Comparison of ENCODE assay signal across 8 cellular contexts in the genomic region with DNA sequence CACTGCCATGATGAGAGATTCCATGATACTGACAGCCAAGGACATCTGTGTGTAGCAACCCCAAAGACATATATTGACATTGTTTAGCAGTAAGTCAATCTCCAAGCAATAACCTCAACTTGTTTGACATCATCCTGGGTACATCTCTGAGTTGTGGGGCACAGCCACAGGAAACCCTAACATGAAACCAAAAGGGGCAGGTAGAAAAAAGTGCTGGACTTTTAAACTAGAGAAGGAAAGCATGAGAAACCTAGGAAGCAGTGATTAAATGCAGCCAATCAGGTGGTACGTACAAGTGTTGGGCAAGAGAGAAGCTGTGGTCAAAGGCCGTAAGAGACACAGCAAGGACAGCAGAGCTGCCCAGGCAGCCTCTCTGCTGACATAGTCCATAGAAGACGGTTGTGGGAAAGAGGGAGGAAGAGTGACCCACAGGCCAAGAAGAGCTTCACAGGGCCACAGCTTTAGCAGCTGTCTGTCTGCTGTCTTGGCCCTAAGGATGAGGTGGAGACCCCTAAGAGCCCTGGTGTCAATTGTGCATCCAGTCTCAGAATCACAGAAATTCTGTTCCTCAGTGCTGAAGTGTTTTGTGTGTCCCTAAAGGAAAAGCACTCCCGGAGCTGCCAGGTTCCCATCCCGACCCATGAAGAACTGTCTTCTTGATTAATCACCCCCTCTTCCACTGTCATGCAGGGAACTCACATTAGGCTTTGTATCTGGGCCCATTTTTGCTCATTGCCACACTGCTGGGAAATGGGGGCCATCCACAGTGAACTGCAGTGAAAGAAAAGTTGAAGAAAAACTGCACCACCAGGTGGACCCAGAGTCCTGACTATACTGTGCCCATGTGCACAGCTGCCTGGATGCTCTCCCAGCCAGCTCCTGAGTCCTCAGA. TPM values are rescaled to one million over a fixed set of nuclear protein-coding genes. Genes with fewer than 3 reads are reported as not detected.
DNase-seq lines count a peak whose midpoint lies in the region; ATAC-seq and TF ChIP-seq lines count a peak whose summit lies in the region.

No MANE protein-coding gene starts in this region.

- TF ChIP-seq CTCF in fibroblast of the aortic adventitia (IDR thresholded peaks at IDR 0.05; ENCODE audit: insufficient read depth, low read length) = peak; percentile 47

- H3K9me3 ChIP-seq in skeletal muscle satellite cell (replicated peaks; ENCODE audit: low read length) = no peaks in the 10 kb centered on the region

- ATAC-seq in GM21390 (IDR thresholded peaks at IDR 0.05; ENCODE audit: unreplicated experiment) = no peak

- DNase-seq in NCI-H2171 treated with DMSO at 0.1 percent for 48 hours (lab: John Stamatoyannopoulos, UW) = peak; percentile 55
- no peak for DNase-seq in NCI-H2171 (lab: John Stamatoyannopoulos, UW)
- DNase-seq in HT1080 (ENCODE audit: low read depth) = peak; percentile 49
- DNase-seq in SK-N-DZ (ENCODE audit: low spot score) = peak; percentile 59
- peak; percentile 48 for DNase-seq in fibroblast of the aortic adventitia (ENCODE audit: low read depth)
- DNase-seq in activated CD8-positive, alpha-beta memory T cell treated with anti-CD3 and anti-CD28 coated beads for 24 hours = no peak

- no peak overlapping the region for H3K4me2 ChIP-seq in skeletal muscle satellite cell (ENCODE audit: low read length)

- H3K27me3 ChIP-seq in skeletal muscle satellite cell (ENCODE audit: control insufficient read depth, insufficient read depth, low read length) = no peaks in the 10 kb centered on the region

- H3K4me3 ChIP-seq in fibroblast of the aortic adventitia (ENCODE audit: low read depth, low read length) = no peak overlapping the region
- no peak overlapping the region for H3K4me3 ChIP-seq in skeletal muscle satellite cell (ENCODE audit: low read length)

- peaks cover 31% of the 10 kb centered on the region for H3K4me1 ChIP-seq in skeletal muscle satellite cell (ENCODE audit: control insufficient read depth, insufficient read depth, low read length)

- H3K9ac ChIP-seq in skeletal muscle satellite cell (ENCODE audit: low read depth, low read length) = peak overlapping the region; percentile 47

- H3K36me3 ChIP-seq in skeletal muscle satellite cell (ENCODE audit: insufficient read depth, low read length) = no peaks in the 10 kb centered on the region

RNA-seq across cellular contexts. Expression of a gene that starts 25.4 kb away (rescaled TPM):
- total RNA-seq in HT1080 (2014; rRNA removed; shearing (Covaris generic)) = 9.6 and 10.2 TPM in 2 replicates
- polyA plus RNA-seq in HT1080 (2015; cell fraction: cytosol; rRNA removed) = 8.8 and 9.9 TPM in 2 replicates
- 4.8 and 5.7 TPM in 2 replicates for polyA plus RNA-seq in HT1080 (2015; cell fraction: nucleus; rRNA removed)
- polyA plus RNA-seq in SK-N-DZ (2014; cell fraction: cytosol; rRNA removed) = 81.6 and 96.7 TPM in 2 replicates
- 64.2 and 86.9 TPM in 2 replicates for polyA plus RNA-seq in SK-N-DZ (2014; cell fraction: nucleus; rRNA removed)
- 2.3 and 3.3 TPM in 2 replicates for total RNA-seq in fibroblast of the aortic adventitia (ENCODE audit: low replicate concordance)
- total RNA-seq in skeletal muscle satellite cell (2012; rRNA removed) = 13.7 and 23.2 TPM in 2 replicates

Comparison
In these comparisons a context has a peak if more than half of its experiments do, and no peak if none do; other contexts are left out.
1. DNase-seq: peak in NCI-H2171 treated with DMSO at 0.1 percent for 48 hours (single experiment), HT1080 (single experiment), SK-N-DZ (single experiment) and fibroblast of the aortic adventitia (single experiment); none in NCI-H2171 (single experiment) and activated CD8-positive, alpha-beta memory T cell treated with anti-CD3 and anti-CD28 coated beads for 24 hours (single experiment).